ENCODE assay signal across 8 cellular contexts in genomic region chr15:32536507-32537172, GRCh38. TPM values are rescaled to one million over a fixed set of nuclear protein-coding genes. Genes with fewer than 3 reads are reported as not detected.
DNase-seq lines count a peak whose midpoint lies in the region; ATAC-seq and TF ChIP-seq lines count a peak whose summit lies in the region.
"Not testable (repeated sequence)": the region's sequence is repeated elsewhere in the genome, so short reads cannot be mapped to it uniquely, and the experiment has no call there.

No MANE protein-coding gene starts in this region.

- H3K27me3 ChIP-seq in aorta (ENCODE audit: control insufficient read depth in 1 of 2, insufficient read depth in 2 of 2, low read length in 1 of 2), result not testable (repeated sequence)

- H2AFZ ChIP-seq in OCI-LY7 (ENCODE audit: low read length), result not testable (repeated sequence)

- not testable (repeated sequence) for TF ChIP-seq CTCF in OCI-LY7 (conservative IDR thresholded peaks at IDR 0.05; ENCODE audit: low read length); endothelial cell (IDR thresholded peaks at IDR 0.05; ENCODE audit: unreplicated experiment)

- not testable (repeated sequence) for H3K79me2 ChIP-seq in OCI-LY7 (ENCODE audit: insufficient read depth, low read depth, low read length)

- ATAC-seq in GM19023 (IDR thresholded peaks at IDR 0.05; ENCODE audit: unreplicated experiment), result peak; percentile 94
- peak; percentile 78 for ATAC-seq in HG02970 (IDR thresholded peaks at IDR 0.05; ENCODE audit: low FRiP score, unreplicated experiment)
- ATAC-seq in aorta (ENCODE audit: low FRiP score), result peak; percentile 99

- H3K9me2 ChIP-seq in OCI-LY7 (ENCODE audit: insufficient read depth, low read length), result not testable (repeated sequence)

- CTCF ChIA-PET in OCI-LY7 (lab: Charles Lee; ENCODE audit: unreplicated experiment), result not testable (repeated sequence)

- not testable (repeated sequence) for H4K20me1 ChIP-seq in OCI-LY7 (ENCODE audit: insufficient read depth, low read length)

- H3K36me3 Mint-ChIP-seq in endothelial cell (ENCODE audit: low read depth, unreplicated experiment), result not testable (repeated sequence)

- not testable (repeated sequence) for H3K4me1 Mint-ChIP-seq in endothelial cell (ENCODE audit: unreplicated experiment)

- TSS peak; percentile 77 for BruUV-seq in OCI-LY7 (replicated peaks; lab: Mats Ljungman, UMichigan)

- H3K9me3 Mint-ChIP-seq in endothelial cell (ENCODE audit: unreplicated experiment), result not testable (repeated sequence)

- H3K4me3 ChIP-seq in OCI-LY7 (ENCODE audit: low read depth, low read length, poor library complexity, severe bottlenecking), result peak overlapping the region; percentile 60
- H3K4me3 ChIP-seq in aorta (ENCODE audit: low read length in 2 of 2), result peak overlapping the region in 1 of 2 donors; percentile 31

- DNase-seq in OCI-LY7 (ENCODE audit: low spot score) (peak; percentile 6), endothelial cell (ENCODE audit: low spot score) (peak; percentile 32), lung microvascular endothelial cell (ENCODE audit: low read depth in 2 of 2) (peak; percentile 3 to 26), aorta (peak; percentile 63 to 78)
- DNase-seq in activated T-cell treated with anti-CD3 and anti-CD28 coated beads, Interleukin-2, amount 50 U/mL, for 1 hour, result peak; percentile 68
- peak; percentile 29 for DNase-seq in stimulated activated CD4-positive, alpha-beta T cell treated with anti-CD3 and anti-CD28 coated beads, Interleukin-12 subunit alpha, Interleukin-12 subunit beta, amount 100 ng/mL, for 4 hours

- not testable (repeated sequence) for H3K9me3 ChIP-seq in OCI-LY7 (ENCODE audit: low read length); aorta (ENCODE audit: control insufficient read depth, low read length)

- H3K27ac ChIP-seq in OCI-LY7 (ENCODE audit: low read depth, low read length, poor library complexity, severe bottlenecking), result not testable (repeated sequence)
- peak overlapping the region in 1 of 2 donors; percentile 23 for H3K27ac ChIP-seq in aorta (ENCODE audit: low read depth in 1 of 2, low read length in 2 of 2)

- POLR2A ChIA-PET in OCI-LY7 (lab: Charles Lee), result not testable (repeated sequence)

- H3K27ac Mint-ChIP-seq in endothelial cell (ENCODE audit: unreplicated experiment), result not testable (repeated sequence)

- H3K4me2 ChIP-seq in OCI-LY7 (ENCODE audit: low read length), result peak overlapping the region; percentile 53; the same call in 1 of the 2 replicates

- not testable (repeated sequence) for H3K27me3 Mint-ChIP-seq in endothelial cell (ENCODE audit: unreplicated experiment)

- intact Hi-C loops in OCI-LY7 (cut with micrococcal nuclease; ENCODE audit: unreplicated experiment); aorta (cut with DNase I): not testable (repeated sequence)

- 0% methylated on average over 7 to 28 of the region's 61 CpGs for WGBS in aorta, 2 donors

- H3K4me1 ChIP-seq in OCI-LY7 (ENCODE audit: insufficient read depth, low read length, poor library complexity, severe bottlenecking); aorta (ENCODE audit: control insufficient read depth in 1 of 2, insufficient read depth in 2 of 2, low read length in 2 of 2): not testable (repeated sequence)

- not testable (repeated sequence) for H3K36me3 ChIP-seq in OCI-LY7 (ENCODE audit: insufficient read depth, low read length); aorta (ENCODE audit: control insufficient read depth in 1 of 2, insufficient read depth in 2 of 2, low read length in 1 of 2)

- not testable (repeated sequence) for H3K4me3 Mint-ChIP-seq in endothelial cell (ENCODE audit: unreplicated experiment)

RNA-seq across cellular contexts. Expression of gene GOLGA8N, which starts 56.6 kb away (rescaled TPM):
- total RNA-seq in OCI-LY7 (2014; rRNA removed; shearing (Covaris generic)), result 0.08 and 2.0 TPM in 2 replicates
- total RNA-seq in OCI-LY7 (2022) (1.4 and 2.8 TPM in 2 replicates), endothelial cell (ENCODE audit: unreplicated experiment) (2.3 TPM), lung microvascular endothelial cell (0.60 and 0.65 TPM in 2 replicates), aorta (10 to 100 TPM; 18.1 to 38.9 TPM)
- 10 to 100 TPM in 1 of 2 donors, 1 to 10 TPM in 1; 2.1 to 17.8 TPM for polyA plus RNA-seq in aorta

Comparison
In these comparisons a context has a peak if more than half of its experiments do, and no peak if none do; other contexts are left out.
1. DNase-seq: peak in every context shown above with its lines; median percentile 70 in aorta; 68 in activated T-cell treated with anti-CD3 and anti-CD28 coated beads, Interleukin-2, amount 50 U/mL, for 1 hour; 32 in endothelial cell; 29 in stimulated activated CD4-positive, alpha-beta T cell treated with anti-CD3 and anti-CD28 coated beads, Interleukin-12 subunit alpha, Interleukin-12 subunit beta, amount 100 ng/mL, for 4 hours; 14 in lung microvascular endothelial cell; 6 in OCI-LY7.